Comparison of ENCODE assay signal across 17 cellular contexts in genomic region chrX:132118361-132118760, GRCh38. TPM values are rescaled to one million over a fixed set of nuclear protein-coding genes. Genes with fewer than 3 reads are reported as not detected.
DNase-seq lines count a peak whose midpoint lies in the region; ATAC-seq and TF ChIP-seq lines count a peak whose summit lies in the region.
"Had no signal": no experiment of that assay in that cellular context is flagged by ENCODE, and none has a peak within 500 bp of the region (broad histone marks: within the 10 kb centered on the region; RNA-seq: fewer than 3 reads in every experiment).

No MANE protein-coding gene starts in this region.

- H3K4me3 Mint-ChIP-seq in H9 (no peak overlapping the region), WTC11 (no peak overlapping the region), nephron progenitor cell (no peak overlapping the region)
- H3K4me3 Mint-ChIP-seq in CD4-positive, alpha-beta T cell = no peak overlapping the region
- H3K4me3 Mint-ChIP-seq: B cell had no signal

- TF ChIP-seq CTCF in H9 (conservative IDR thresholded peaks at IDR 0.05) (no peak), WTC11 (IDR thresholded peaks at IDR 0.05) (no peak), nephron progenitor cell (IDR thresholded peaks at IDR 0.05) (no peak), GM13976 (IDR thresholded peaks at IDR 0.05; ENCODE audit: borderline replicate concordance, control extremely low read depth, extremely low read depth, insufficient read depth, missing control alignments) (no peak)
- no peak for TF ChIP-seq CTCF in CD4-positive, alpha-beta T cell (IDR thresholded peaks at IDR 0.05)

- no peak overlapping the region for H2BK20ac ChIP-seq in H9 (ENCODE audit: low read depth, low read length, poor library complexity, severe bottlenecking)

- H3K23ac ChIP-seq in H9 (ENCODE audit: insufficient read length, low read depth, low read length) = no peak overlapping the region

- CTCF ChIA-PET in WTC11 (lab: Charles Lee) = interaction anchor here (0.7 kb wide), 1 partner anchor 26 kb away, joined by 3 read pairs; no protein-coding TSS in a partner anchor
- CTCF ChIA-PET in CD4-positive, alpha-beta T cell (lab: Charles Lee) = no interaction called here

- no peaks in the 10 kb centered on the region for H3K23me2 ChIP-seq in H9 (ENCODE audit: insufficient read length, low read depth, low read length, poor library complexity, severe bottlenecking)

- H3K4me1 ChIP-seq in H9 (ENCODE audit: insufficient read depth, low read length) = peaks cover 4% of the 10 kb centered on the region

- no peak overlapping the region for H2BK12ac ChIP-seq in H9 (ENCODE audit: insufficient read length, low read depth, low read length)

- no peak overlapping the region for H2BK5ac ChIP-seq in H9 (ENCODE audit: insufficient read length, low read length)

- no peak overlapping the region for H2AFZ ChIP-seq in H9 (ENCODE audit: low read length)

- no peak overlapping the region for H4K8ac ChIP-seq in H9 (replicated peaks; ENCODE audit: insufficient read length, low read depth, low read length)

- H3K9ac ChIP-seq in H9 (ENCODE audit: extremely low read depth, insufficient read length, low read length) = no peak overlapping the region

- no peaks in the 10 kb centered on the region for H3K9me3 Mint-ChIP-seq in H9
- H3K9me3 Mint-ChIP-seq in WTC11 = no peaks in the 10 kb centered on the region
- H3K9me3 Mint-ChIP-seq in nephron progenitor cell = peaks cover 15% of the 10 kb centered on the region
- no peaks in the 10 kb centered on the region for H3K9me3 Mint-ChIP-seq in CD4-positive, alpha-beta T cell

- WGBS in H9 (ENCODE audit: extremely low coverage, insufficient read length, low lambda C conversion rate) = no CpG with 5 or more reads among the region's 4 CpGs

- no peaks in the 10 kb centered on the region; the same call in 1 of the 2 replicates for H3K27me3 Mint-ChIP-seq in H9 (ENCODE audit: low read depth)
- peaks cover 4% of the 10 kb centered on the region; the same call in 1 of the 2 replicates for H3K27me3 Mint-ChIP-seq in WTC11 (ENCODE audit: low read depth)
- H3K27me3 Mint-ChIP-seq in nephron progenitor cell (ENCODE audit: low read depth, poor library complexity) = peaks cover 3% of the 10 kb centered on the region
- H3K27me3 Mint-ChIP-seq in CD4-positive, alpha-beta T cell = no peaks in the 10 kb centered on the region
- H3K27me3 Mint-ChIP-seq: B cell had no signal

- H3K4me1 Mint-ChIP-seq in H9 (peaks cover 21 to 27% of the 10 kb centered on the region in 2 experiments), WTC11 (peaks cover 21% of the 10 kb centered on the region), nephron progenitor cell (peaks cover 58% of the 10 kb centered on the region)
- no peaks in the 10 kb centered on the region for H3K4me1 Mint-ChIP-seq in CD4-positive, alpha-beta T cell (ENCODE audit: low read depth)
- H3K4me1 Mint-ChIP-seq: B cell had no signal

- H3K27me3 ChIP-seq in H9 (ENCODE audit: insufficient read depth, low read length) = no peaks in the 10 kb centered on the region
- H3K27me3 ChIP-seq in CD4-positive, alpha-beta T cell (ENCODE audit: control insufficient read depth, insufficient read depth, low read length) = no peaks in the 10 kb centered on the region

- no peaks in the 10 kb centered on the region; a peak in 1 of 7 replicates for H3K36me3 Mint-ChIP-seq in H9 (ENCODE audit: insufficient read depth in 1 of 3, low read depth in 3 of 3)
- H3K36me3 Mint-ChIP-seq in WTC11 = no peaks in the 10 kb centered on the region
- no peaks in the 10 kb centered on the region for H3K36me3 Mint-ChIP-seq in nephron progenitor cell (ENCODE audit: low read depth)
- H3K36me3 Mint-ChIP-seq in CD4-positive, alpha-beta T cell (ENCODE audit: low read depth) = no peaks in the 10 kb centered on the region

- H3K79me1 ChIP-seq in H9 (ENCODE audit: insufficient read depth, low read depth, low read length, poor library complexity, severe bottlenecking) = no peaks in the 10 kb centered on the region

- no peak overlapping the region for H4K91ac ChIP-seq in H9 (ENCODE audit: insufficient read length, low read depth, low read length)

- no peak overlapping the region for H3K27ac ChIP-seq in H9 (ENCODE audit: insufficient read length, low read depth, low read length)
- H3K27ac ChIP-seq in CD4-positive, alpha-beta T cell (ENCODE audit: low read depth, low read length) = no peak overlapping the region
- H3K27ac ChIP-seq: coronary artery had no signal

- in situ Hi-C loops in GM13976 (cut with MboI; ENCODE audit: low sequenced_read_pairs, unreplicated experiment) = no loop called here

- H3K4me2 ChIP-seq in H9 (ENCODE audit: insufficient read depth, insufficient read length, low read length) = no peak overlapping the region

- no peaks in the 10 kb centered on the region for H3K9me3 ChIP-seq in H9 (ENCODE audit: control insufficient read depth, low read depth, low read length)
- no peaks in the 10 kb centered on the region for H3K9me3 ChIP-seq in CD4-positive, alpha-beta T cell (ENCODE audit: control insufficient read depth, low read length)

- intact Hi-C loops in CD4-positive, alpha-beta T cell (cut with DNase I, micrococcal nuclease) = no loop called here

- H2BK120ac ChIP-seq in H9 (ENCODE audit: low read depth, low read length, poor library complexity, severe bottlenecking) = no peak overlapping the region

- no peak overlapping the region for H4K5ac ChIP-seq in H9 (ENCODE audit: insufficient read length, low read depth, low read length)

- no peaks in the 10 kb centered on the region for H3K79me2 ChIP-seq in H9 (ENCODE audit: insufficient read depth, low read length)

- H2BK15ac ChIP-seq in H9 (ENCODE audit: low read depth, low read length) = no peak overlapping the region

- POLR2A ChIA-PET in WTC11 (lab: Charles Lee) = interaction anchor here (1.1 kb wide), 1 partner anchor 26 kb away, joined by 3 read pairs; no protein-coding TSS in a partner anchor
- POLR2A ChIA-PET in CD4-positive, alpha-beta T cell (lab: Charles Lee) = no interaction called here

- no peak overlapping the region for H3K27ac Mint-ChIP-seq in H9
- no peak overlapping the region for H3K27ac Mint-ChIP-seq in WTC11
- peak overlapping the region; percentile 91 for H3K27ac Mint-ChIP-seq in nephron progenitor cell
- H3K27ac Mint-ChIP-seq in CD4-positive, alpha-beta T cell = no peak overlapping the region
- H3K27ac Mint-ChIP-seq: B cell had no signal

- peak; percentile 88 for ATAC-seq in WTC11
- no peak for ATAC-seq in CD4-positive, alpha-beta T cell (ENCODE audit: poor library complexity)

- no peak overlapping the region for H3K4ac ChIP-seq in H9 (ENCODE audit: low read depth, low read length)

- no peak overlapping the region for H3T11ph ChIP-seq in H9 (ENCODE audit: low read length)

- no peak overlapping the region for H2AK5ac ChIP-seq in H9 (ENCODE audit: insufficient read length, low read length)

- no peak overlapping the region for H3K14ac ChIP-seq in H9 (ENCODE audit: insufficient read depth, low read length)

- no peaks in the 10 kb centered on the region for H4K20me1 ChIP-seq in H9 (ENCODE audit: control insufficient read depth, insufficient read depth, insufficient read length)

- H3K56ac ChIP-seq in H9 (ENCODE audit: insufficient read length, low read depth, low read length) = no peak overlapping the region

- H3K18ac ChIP-seq in H9 (ENCODE audit: insufficient read length, low read depth, low read length) = no peak overlapping the region

- DNase-seq in NCI-H82 (lab: John Stamatoyannopoulos, UW) = peak; percentile 2
- DNase-seq in NCI-H82 treated with DMSO at 0.1 percent for 48 hours (lab: John Stamatoyannopoulos, UW; ENCODE audit: unreplicated experiment) = no peak
- DNase-seq in H9 = peak; percentile 43
- peak; percentile 14 for DNase-seq in WTC11 (ENCODE audit: low spot score)
- peak; percentile 22 for DNase-seq in nephron progenitor cell
- DNase-seq in CD4-positive, alpha-beta T cell = no peak
- DNase-seq in GM13976 (ENCODE audit: low spot score) = no peak
- no peak for DNase-seq in activated T-cell treated with anti-CD3 and anti-CD28 coated beads, Interleukin-2, amount 50 U/mL, for 48 hours
- DNase-seq: NCI-H1417 treated with DMSO at 0.1 percent for 48 hours; NCI-H345; occipital lobe; stimulated activated CD4-positive, alpha-beta T cell treated with anti-CD3 and anti-CD28 coated beads, Interleukin-12 subunit alpha, Interleukin-12 subunit beta, amount 100 ng/mL, for 4 hours; substantia nigra had no signal

TF ChIP-seq in WTC11, 78 proteins besides CTCF, POLR2A, EP300 and RAD21 (continues in another document):
- TF ChIP-seq SMAD3 (CRISPR knock-in tag; IDR thresholded peaks at IDR 0.05; ENCODE audit: borderline replicate concordance) = no peak
- TF ChIP-seq IRF2 (CRISPR knock-in tag; IDR thresholded peaks at IDR 0.05; ENCODE audit: borderline replicate concordance, low read depth) = no peak
- TF ChIP-seq ETV6 (CRISPR knock-in tag; IDR thresholded peaks at IDR 0.05) = no peak
- no peak for TF ChIP-seq ZNF317 (CRISPR knock-in tag; IDR thresholded peaks at IDR 0.05; ENCODE audit: borderline replicate concordance, low read depth)
- no peak for TF ChIP-seq AFF4 (CRISPR knock-in tag; IDR thresholded peaks at IDR 0.05; ENCODE audit: borderline replicate concordance)

RNA-seq across cellular contexts. Expression of gene FRMD7, which starts 9.5 kb away (rescaled TPM):
- not detected in 2 replicates for total RNA-seq in H9 (2021)
- not detected in 3 replicates for total RNA-seq in WTC11 (2021)
- not detected for total RNA-seq in CD4-positive, alpha-beta T cell
- total RNA-seq: A172; B cell; occipital lobe; T-helper 2 cell treated with Interferon-gamma antibody and Interleukin-4, amounts not matched to agents 100 ng/mL and 5 ng/mL, for 36 hours had no signal

Comparison
In these comparisons a context has a peak if more than half of its experiments do, and no peak if none do; other contexts are left out.
1. DNase-seq: peak in NCI-H82 (single experiment), H9 (single experiment), WTC11 (single experiment) and nephron progenitor cell (single experiment); none in NCI-H82 treated with DMSO at 0.1 percent for 48 hours (single experiment), CD4-positive, alpha-beta T cell (0 of 10), GM13976 (single experiment) and activated T-cell treated with anti-CD3 and anti-CD28 coated beads, Interleukin-2, amount 50 U/mL, for 48 hours (0 of 2).